Comparison of ENCODE assay signal across 21 cellular contexts in genomic region chr15:52008326-52008697, GRCh38. TPM values are rescaled to one million over a fixed set of nuclear protein-coding genes. Genes with fewer than 3 reads are reported as not detected.
DNase-seq lines count a peak whose midpoint lies in the region; ATAC-seq, FAIRE-seq and TF ChIP-seq lines count a peak whose summit lies in the region.
"Had no signal": no experiment of that assay in that cellular context is flagged by ENCODE, and none has a peak within 500 bp of the region (broad histone marks: within the 10 kb centered on the region; RNA-seq: fewer than 3 reads in every experiment).

No MANE protein-coding gene starts in this region.

- no peak for TF ChIP-seq EP300 in GM12878 (IDR thresholded peaks at IDR 0.05; ENCODE audit: borderline replicate concordance in 1 of 2, control insufficient read depth in 1 of 2, low read depth in 2 of 2, low read length in 2 of 2)

- SMC1A ChIA-PET in GM12878 (lab: Charles Lee; ENCODE audit: uncharacterized antibody, unreplicated experiment) = interaction anchor here (1.0 to 5.7 kb wide), 9 partner anchors 9 to 130 kb away, joined by 3 to 68 read pairs (median 20); no protein-coding TSS in a partner anchor

- H3K36me3 ChIP-seq in OCI-LY7 (ENCODE audit: insufficient read depth, low read length) (no peaks in the 10 kb centered on the region), GM12878 (ENCODE audit: control insufficient read depth in 2 of 2, insufficient read depth in 2 of 2, low read length in 1 of 2) (no peaks in the 10 kb centered on the region), subcutaneous abdominal adipose tissue (ENCODE audit: control insufficient read depth in 5 of 5, insufficient read depth in 5 of 5, low read length in 5 of 5) (no peaks in the 10 kb centered on the region)
- H3K36me3 ChIP-seq: BLaER1 treated with 17β-estradiol and CSF1 and Interleukin-3, amounts not matched to agents 10 nM and 100 nM; SJCRH30; transverse colon had no signal

- no peaks in the 10 kb centered on the region for H3K9me3 Mint-ChIP-seq in natural killer cell treated with Interleukin-12 subunit alpha and Interleukin-12 subunit beta and Interleukin-15 and Interleukin-18, amount 100 ng/mL, for 72 hours
- no peaks in the 10 kb centered on the region for H3K9me3 Mint-ChIP-seq in natural killer cell
- H3K9me3 Mint-ChIP-seq: activated naive CD8-positive, alpha-beta T cell treated with anti-CD3 and anti-CD28 coated beads, Interleukin-2, amount 10 ng/mL, durations not matched to agents 7 days and 5 days; H9; naive B cell had no signal

- in situ Hi-C loops in GM12878 (cut with MboI) = no loop called here

- TF ChIP-seq CTCF in natural killer cell (IDR thresholded peaks at IDR 0.05) = no peak
- no peak for TF ChIP-seq CTCF in OCI-LY7 (conservative IDR thresholded peaks at IDR 0.05; ENCODE audit: low read length)
- TF ChIP-seq CTCF in GM12878 (IDR thresholded peaks at IDR 0.05 in 2 of 3, conservative IDR thresholded peaks at IDR 0.05 in 1 of 3; ENCODE audit: control insufficient read depth in 2 of 3, extremely low read depth in 1 of 3, insufficient read depth in 1 of 3, low read depth in 3 of 3, low read length in 3 of 3) = no peak

- peaks cover 51 to 75% of the 10 kb centered on the region in 2 donors for H3K4me1 Mint-ChIP-seq in natural killer cell treated with Interleukin-12 subunit alpha and Interleukin-12 subunit beta and Interleukin-15 and Interleukin-18, amount 100 ng/mL, for 72 hours (ENCODE audit: low read depth in 2 of 2)
- no peaks in the 10 kb centered on the region for H3K4me1 Mint-ChIP-seq in natural killer cell

- no peaks in the 10 kb centered on the region for H3K79me2 ChIP-seq in OCI-LY7 (ENCODE audit: insufficient read depth, low read depth, low read length)
- H3K79me2 ChIP-seq in GM12878 (ENCODE audit: control insufficient read depth, insufficient read depth, low read length) = no peaks in the 10 kb centered on the region

- peak overlapping the region; percentile 46 for H3K4me2 ChIP-seq in OCI-LY7 (ENCODE audit: low read length)
- peak overlapping the region; percentile 88 for H3K4me2 ChIP-seq in GM12878 (ENCODE audit: control insufficient read depth, insufficient read depth)

- FAIRE-seq in GM12878 (lab: Jason Lieb, UNC) = no peak
- FAIRE-seq: bronchial epithelial cell, small intestine had no signal

- ATAC-seq in natural killer cell treated with Interleukin-12 subunit alpha and Interleukin-12 subunit beta and Interleukin-15 and Interleukin-18, amount 100 ng/mL, for 72 hours = no peak
- ATAC-seq in natural killer cell = no peak
- no peak for ATAC-seq in GM12878

- peaks cover 39% of the 10 kb centered on the region for H3K4me1 ChIP-seq in OCI-LY7 (ENCODE audit: insufficient read depth, low read length, poor library complexity, severe bottlenecking)
- H3K4me1 ChIP-seq in GM12878 (ENCODE audit: control insufficient read depth, insufficient read depth, low read length) = peaks cover 75% of the 10 kb centered on the region
- H3K4me1 ChIP-seq in subcutaneous abdominal adipose tissue (ENCODE audit: control insufficient read depth in 5 of 5, insufficient read depth in 5 of 5, low read length in 5 of 5) = peaks cover 0 to 44% (median 5%) of the 10 kb centered on the region in 5 donors

- H3K27ac ChIP-seq in OCI-LY7 (ENCODE audit: low read depth, low read length, poor library complexity, severe bottlenecking) (no peak overlapping the region), GM12878 (ENCODE audit: control insufficient read depth, insufficient read depth) (peak overlapping the region; percentile 99), subcutaneous abdominal adipose tissue (ENCODE audit: low read depth, low read length) (peak overlapping the region; percentile 34)
- H3K27ac ChIP-seq: BLaER1 treated with 17β-estradiol and CSF1 and Interleukin-3, amounts not matched to agents 10 nM and 100 nM; SJCRH30 had no signal

- CTCF ChIA-PET in OCI-LY7 (lab: Charles Lee; ENCODE audit: unreplicated experiment) (no interaction called here), GM12878 (lab: Yijun Ruan, JAX) (interaction anchor here (0.7 to 2.1 kb wide), 7 partner anchors 40 to 95 kb away, joined by 3 to 11 read pairs (median 4); no protein-coding TSS in a partner anchor)

- H3K4me3 ChIP-seq in OCI-LY7 (ENCODE audit: low read depth, low read length, poor library complexity, severe bottlenecking) (no peak overlapping the region), GM12878 (no peak overlapping the region), subcutaneous abdominal adipose tissue (ENCODE audit: low read depth in 1 of 5, low read length in 5 of 5) (no peak overlapping the region)
- H3K4me3 ChIP-seq: BLaER1 treated with 17β-estradiol and CSF1 and Interleukin-3, amounts not matched to agents 10 nM and 100 nM; dorsolateral prefrontal cortex; SJCRH30; transverse colon had no signal

- H2AFZ ChIP-seq in OCI-LY7 (ENCODE audit: low read length) (peak overlapping the region; percentile 68), GM12878 (ENCODE audit: control insufficient read depth, low read depth, low read length) (peak overlapping the region; percentile 77)

- peak overlapping the region; percentile 19 to 95 for H3K27ac Mint-ChIP-seq in natural killer cell treated with Interleukin-12 subunit alpha and Interleukin-12 subunit beta and Interleukin-15 and Interleukin-18, amount 100 ng/mL, for 72 hours
- H3K27ac Mint-ChIP-seq in natural killer cell = no peak overlapping the region
- H3K27ac Mint-ChIP-seq: activated naive CD8-positive, alpha-beta T cell treated with anti-CD3 and anti-CD28 coated beads, Interleukin-2, amount 10 ng/mL, durations not matched to agents 7 days and 5 days; H9 had no signal

- no peaks in the 10 kb centered on the region for H3K27me3 Mint-ChIP-seq in natural killer cell treated with Interleukin-12 subunit alpha and Interleukin-12 subunit beta and Interleukin-15 and Interleukin-18, amount 100 ng/mL, for 72 hours
- H3K27me3 Mint-ChIP-seq in natural killer cell (ENCODE audit: low read depth in 2 of 2) = peaks cover 0 to 5% of the 10 kb centered on the region in 2 donors
- H3K27me3 Mint-ChIP-seq: activated naive CD8-positive, alpha-beta T cell treated with anti-CD3 and anti-CD28 coated beads, Interleukin-2, amount 10 ng/mL, durations not matched to agents 7 days and 5 days; naive B cell had no signal

- H3K27me3 ChIP-seq in GM12878 (replicated peaks in 1 of 2; ENCODE audit: control insufficient read depth in 2 of 2, insufficient read depth in 2 of 2, low read length in 1 of 2) (no peaks in the 10 kb centered on the region), subcutaneous abdominal adipose tissue (ENCODE audit: control insufficient read depth in 5 of 5, insufficient read depth in 4 of 5, low read length in 5 of 5) (no peaks in the 10 kb centered on the region)
- H3K27me3 ChIP-seq: BLaER1 treated with 17β-estradiol and CSF1 and Interleukin-3, amounts not matched to agents 10 nM and 100 nM; dorsolateral prefrontal cortex; SJCRH30; transverse colon had no signal

- DNase-seq in natural killer cell treated with Interleukin-12 subunit alpha and Interleukin-12 subunit beta and Interleukin-15 and Interleukin-18, amount 100 ng/mL, for 72 hours (ENCODE audit: low spot score) = no peak
- no peak for DNase-seq in natural killer cell
- no peak for DNase-seq in OCI-LY7 (ENCODE audit: low spot score)
- DNase-seq in GM12878 (ENCODE audit: low read depth, low spot score) = no peak
- no peak for DNase-seq in ecto neural progenitor cell (ENCODE audit: low spot score)
- no peak for DNase-seq in mucosa of gallbladder (ENCODE audit: low spot score)
- DNase-seq: activated naive CD8-positive, alpha-beta T cell treated with anti-CD3 and anti-CD28 coated beads, Interleukin-2, amount 10 ng/mL, durations not matched to agents 7 days and 5 days; DMS79; dorsolateral prefrontal cortex; glutamatergic neuron; H9; naive B cell; NCI-H1048; NCI-H526; posterior cingulate gyrus; SJCRH30; small intestine; transverse colon had no signal

- intact Hi-C loops in natural killer cell (cut with micrococcal nuclease) (no loop called here), OCI-LY7 (cut with micrococcal nuclease; ENCODE audit: unreplicated experiment) (no loop called here), GM12878 (cut with micrococcal nuclease; ENCODE audit: unreplicated experiment) (loop anchor here (1.0 to 5.0 kb wide), 2 partner anchors 12 to 271 kb away; partner anchors contain the start of gene LYSMD2)

- BruUV-seq in OCI-LY7 (replicated peaks; lab: Mats Ljungman, UMichigan) (no TSS peak), GM12878 (replicated peaks; lab: Mats Ljungman, UMichigan) (no TSS peak)

- no peak for TF ChIP-seq RAD21 in GM12878 (IDR thresholded peaks at IDR 0.05; ENCODE audit: insufficient read depth, low read depth, low read length)

- H3K36me3 Mint-ChIP-seq in natural killer cell treated with Interleukin-12 subunit alpha and Interleukin-12 subunit beta and Interleukin-15 and Interleukin-18, amount 100 ng/mL, for 72 hours = peaks cover 4% of the 10 kb centered on the region
- H3K36me3 Mint-ChIP-seq in natural killer cell = no peaks in the 10 kb centered on the region
- H3K36me3 Mint-ChIP-seq: activated naive CD8-positive, alpha-beta T cell treated with anti-CD3 and anti-CD28 coated beads, Interleukin-2, amount 10 ng/mL, durations not matched to agents 7 days and 5 days; naive B cell had no signal

- WGBS in GM12878 (ENCODE audit: insufficient coverage, insufficient replicate concordance, low lambda C conversion rate, missing lambda C conversion rate) = 69% methylated on average over 6 of the region's 6 CpGs

- H3K4me3 Mint-ChIP-seq in natural killer cell treated with Interleukin-12 subunit alpha and Interleukin-12 subunit beta and Interleukin-15 and Interleukin-18, amount 100 ng/mL, for 72 hours = peak overlapping the region; percentile 53
- H3K4me3 Mint-ChIP-seq in natural killer cell = no peak overlapping the region
- H3K4me3 Mint-ChIP-seq: H9, naive B cell had no signal

- POLR2A ChIA-PET in OCI-LY7 (lab: Charles Lee) (interaction anchor here (0.6 to 2.0 kb wide), 5 partner anchors 12 to 154 kb away, joined by 3 to 5 read pairs (median 4); no protein-coding TSS in a partner anchor), GM12878 (lab: Charles Lee) (interaction anchor here (0.7 to 5.0 kb wide), 7 partner anchors 11 to 129 kb away, joined by 3 to 54 read pairs (median 3); partner anchors contain the start of gene MAPK6)

- peak overlapping the region; percentile 57 for H3K9ac ChIP-seq in GM12878 (ENCODE audit: control insufficient read depth, insufficient read depth, low read length)
- no peak overlapping the region for H3K9ac ChIP-seq in subcutaneous abdominal adipose tissue (ENCODE audit: low read length in 5 of 5)
- H3K9ac ChIP-seq: BLaER1 treated with 17β-estradiol and CSF1 and Interleukin-3, amounts not matched to agents 10 nM and 100 nM had no signal

- TF ChIP-seq POLR2A in GM12878 (IDR thresholded peaks at IDR 0.05; ENCODE audit: low read depth, low read length) = no peak

- H3K9me3 ChIP-seq in OCI-LY7 (ENCODE audit: low read length) (no peaks in the 10 kb centered on the region), GM12878 (replicated peaks; ENCODE audit: control insufficient read depth, insufficient read depth, low read length) (peaks cover 1% of the 10 kb centered on the region; the same call in 1 of the 3 replicates), subcutaneous abdominal adipose tissue (ENCODE audit: control insufficient read depth in 5 of 5, low read length in 5 of 5) (no peaks in the 10 kb centered on the region)
- H3K9me3 ChIP-seq: SJCRH30, transverse colon had no signal

- H4K20me1 ChIP-seq in OCI-LY7 (ENCODE audit: insufficient read depth, low read length) = no peaks in the 10 kb centered on the region
- H4K20me1 ChIP-seq in GM12878 (ENCODE audit: control insufficient read depth, insufficient read depth) = no peaks in the 10 kb centered on the region
- H4K20me1 ChIP-seq: BLaER1 treated with 17β-estradiol and CSF1 and Interleukin-3, amounts not matched to agents 10 nM and 100 nM had no signal

- no peaks in the 10 kb centered on the region for H3K9me2 ChIP-seq in OCI-LY7 (ENCODE audit: insufficient read depth, low read length)

- RAD21 ChIA-PET in GM12878 (lab: Charles Lee; ENCODE audit: unreplicated experiment) = interaction anchor here (1.2 to 5.1 kb wide), 6 partner anchors 12 to 106 kb away, joined by 6 to 54 read pairs (median 27); partner anchors contain the start of gene MAPK6

RNA-seq across cellular contexts. Expression of gene MAPK6, which starts 10.7 kb away (rescaled TPM):
- total RNA-seq in natural killer cell treated with Interleukin-12 subunit alpha and Interleukin-12 subunit beta and Interleukin-15 and Interleukin-18, amount 100 ng/mL, for 72 hours = 10 to 100 TPM; 65.8 to 89.1 TPM
- total RNA-seq in natural killer cell = 10 to 100 TPM; 33.0 to 36.2 (median 33.1) TPM
- total RNA-seq in OCI-LY7 (2014; rRNA removed; shearing (Covaris generic)) = 19.8 and 25.9 TPM in 2 replicates
- total RNA-seq in OCI-LY7 (2022) = 49.7 and 51.1 TPM in 2 replicates
- 80.8 and 88.1 TPM in 2 replicates for total RNA-seq in GM12878 (2013; cell fraction: nucleolus; rRNA removed)
- total RNA-seq in GM12878 (2014; rRNA removed) = 52.6 and 59.6 TPM in 2 replicates
- 69.8 and 71.0 TPM in 2 replicates for total RNA-seq in GM12878 (2014; rRNA removed; fragmentation: Illumina TruSeq; extraction: Trizol)
- 72.6 TPM in 2 replicates for total RNA-seq in GM12878 (2021)
- polyA plus RNA-seq in GM12878 (2011; ENCODE audit: low read depth) = 24.7 TPM
- polyA plus RNA-seq in GM12878 (2011; rRNA removed) = 100 and 162 TPM in 2 replicates
- polyA plus RNA-seq in GM12878 (2011; cell fraction: cytosol; rRNA removed) = 32.0 and 38.4 TPM in 2 replicates
- polyA plus RNA-seq in GM12878 (2011; cell fraction: nucleus; rRNA removed) = 28.7 and 36.7 TPM in 2 replicates
- 24.5 and 34.8 TPM in 2 replicates for polyA plus RNA-seq in GM12878 (2012)
- polyA plus RNA-seq in GM12878 (2014; fragmentation: Illumina TruSeq; extraction: Trizol) = 62.6 and 76.2 TPM in 2 replicates
- 10 to 100 TPM; 20.6 to 23.4 TPM for polyA plus RNA-seq in GM12878 (2014; fragmentation: Nextera tagmentation; extraction: Ambion mirVana)
- 28.0 and 35.6 TPM in 2 replicates for polyA plus RNA-seq in GM12878 (2014; rRNA removed)
- polyA plus RNA-seq in GM12878 (2016; fragmentation: Nextera tagmentation; extraction: Ambion mirVana) = 10 to 100 TPM; 47.5 to 52.5 TPM
- 77.4 and 116 TPM in 2 replicates for polyA minus RNA-seq in GM12878 (2011; rRNA and poly(A)+ RNA removed)
- 37.0 and 41.8 TPM in 2 replicates for polyA minus RNA-seq in GM12878 (2011; cell fraction: cytosol; rRNA and poly(A)+ RNA removed)
- 19.3 and 25.4 TPM in 2 replicates for polyA minus RNA-seq in GM12878 (2011; cell fraction: nucleus; rRNA and poly(A)+ RNA removed)
- 41.2 TPM for total RNA-seq in mucosa of gallbladder

RNA-seq across cellular contexts. Expression of gene LEO1, which starts 36.7 kb away (rescaled TPM):
- 10 to 100 TPM; 29.6 to 31.6 TPM for total RNA-seq in natural killer cell treated with Interleukin-12 subunit alpha and Interleukin-12 subunit beta and Interleukin-15 and Interleukin-18, amount 100 ng/mL, for 72 hours
- 10 to 100 TPM; 13.2 to 19.5 (median 16.0) TPM for total RNA-seq in natural killer cell
- 22.0 and 43.0 TPM in 2 replicates for total RNA-seq in OCI-LY7 (2014; rRNA removed; shearing (Covaris generic))
- 27.8 and 34.4 TPM in 2 replicates for total RNA-seq in OCI-LY7 (2022)
- 71.0 and 71.5 TPM in 2 replicates for total RNA-seq in GM12878 (2013; cell fraction: nucleolus; rRNA removed)
- total RNA-seq in GM12878 (2014; rRNA removed) = 23.7 and 28.6 TPM in 2 replicates
- 45.1 and 46.1 TPM in 2 replicates for total RNA-seq in GM12878 (2014; rRNA removed; fragmentation: Illumina TruSeq; extraction: Trizol)
- 23.0 and 23.6 TPM in 2 replicates for total RNA-seq in GM12878 (2021)
- polyA plus RNA-seq in GM12878 (2011; ENCODE audit: low read depth) = 14.7 TPM
- 13.6 and 15.8 TPM in 2 replicates for polyA plus RNA-seq in GM12878 (2011; rRNA removed)
- 3.6 and 4.8 TPM in 2 replicates for polyA plus RNA-seq in GM12878 (2011; cell fraction: cytosol; rRNA removed)
- 5.4 and 8.5 TPM in 2 replicates for polyA plus RNA-seq in GM12878 (2011; cell fraction: nucleus; rRNA removed)
- polyA plus RNA-seq in GM12878 (2012) = 18.5 and 23.9 TPM in 2 replicates
- 50.6 and 62.8 TPM in 2 replicates for polyA plus RNA-seq in GM12878 (2014; fragmentation: Illumina TruSeq; extraction: Trizol)
- polyA plus RNA-seq in GM12878 (2014; fragmentation: Nextera tagmentation; extraction: Ambion mirVana) = 10 to 100 TPM; 29.5 to 35.2 TPM
- polyA plus RNA-seq in GM12878 (2014; rRNA removed) = 23.8 and 25.8 TPM in 2 replicates
- polyA plus RNA-seq in GM12878 (2016; fragmentation: Nextera tagmentation; extraction: Ambion mirVana) = 10 to 100 TPM; 45.6 to 47.8 TPM
- 9.0 and 9.4 TPM in 2 replicates for polyA minus RNA-seq in GM12878 (2011; rRNA and poly(A)+ RNA removed)
- 5.3 and 6.5 TPM in 2 replicates for polyA minus RNA-seq in GM12878 (2011; cell fraction: cytosol; rRNA and poly(A)+ RNA removed)
- polyA minus RNA-seq in GM12878 (2011; cell fraction: nucleus; rRNA and poly(A)+ RNA removed) = 5.7 and 7.3 TPM in 2 replicates
- 18.0 TPM for total RNA-seq in mucosa of gallbladder

Comparison
In these comparisons a context has a peak if more than half of its experiments do, and no peak if none do; other contexts are left out.
1. H3K27ac Mint-ChIP-seq: peak in natural killer cell treated with Interleukin-12 subunit alpha and Interleukin-12 subunit beta and Interleukin-15 and Interleukin-18, amount 100 ng/mL, for 72 hours (2 of 2); none in natural killer cell (0 of 2).